ENCODE assay signal across 17 cellular contexts in genomic region chr2:226184540-226184939, GRCh38.
DNase-seq lines count a peak whose midpoint lies in the region; TF ChIP-seq lines count a peak whose summit lies in the region.
"Had no signal": no experiment of that assay in that cellular context is flagged by ENCODE, and none has a peak within 500 bp of the region (broad histone marks: within the 10 kb centered on the region; RNA-seq: fewer than 3 reads in every experiment).

No MANE protein-coding gene starts in this region.

- H3K4me1 ChIP-seq in left ventricle myocardium inferior, result no peaks in the 10 kb centered on the region
- H3K4me1 ChIP-seq in vagina, result peaks cover 44% of the 10 kb centered on the region
- peaks cover 10% of the 10 kb centered on the region for H3K4me1 ChIP-seq in ovary (ENCODE audit: insufficient read depth)

- TF ChIP-seq CTCF in left ventricle myocardium inferior (IDR thresholded peaks at IDR 0.05; ENCODE audit: borderline replicate concordance), result no peak
- no peak for TF ChIP-seq CTCF in mesothelial cell of epicardium (IDR thresholded peaks at IDR 0.05; ENCODE audit: unreplicated experiment)
- no peak for TF ChIP-seq CTCF in vagina (IDR thresholded peaks at IDR 0.05)
- no peak for TF ChIP-seq CTCF in ovary (IDR thresholded peaks at IDR 0.05)

- TF ChIP-seq EP300 in ovary (IDR thresholded peaks at IDR 0.05), result no peak

- H3K36me3 Mint-ChIP-seq in mesothelial cell of epicardium, result no peaks in the 10 kb centered on the region
- H3K36me3 Mint-ChIP-seq: activated naive CD4-positive, alpha-beta T cell treated with anti-CD3 and anti-CD28 coated beads, Interleukin-2, amount 10 ng/mL, durations not matched to agents 7 days and 5 days had no signal

- peaks cover 33% of the 10 kb centered on the region for H3K4me1 Mint-ChIP-seq in mesothelial cell of epicardium
- H3K4me1 Mint-ChIP-seq: activated naive CD4-positive, alpha-beta T cell treated with anti-CD3 and anti-CD28 coated beads, Interleukin-2, amount 10 ng/mL, durations not matched to agents 7 days and 5 days had no signal

- no peaks in the 10 kb centered on the region for H3K9me3 Mint-ChIP-seq in mesothelial cell of epicardium
- H3K9me3 Mint-ChIP-seq: activated naive CD4-positive, alpha-beta T cell treated with anti-CD3 and anti-CD28 coated beads, Interleukin-2, amount 10 ng/mL, durations not matched to agents 7 days and 5 days; activated T-cell treated with anti-CD3 and anti-CD28 coated beads, Interleukin-2, amount 50 U/mL, for 24 hours had no signal

- H3K36me3 ChIP-seq in left ventricle myocardium inferior, result no peaks in the 10 kb centered on the region
- H3K36me3 ChIP-seq in vagina, result no peaks in the 10 kb centered on the region
- no peaks in the 10 kb centered on the region for H3K36me3 ChIP-seq in ovary
- H3K36me3 ChIP-seq: heart left ventricle had no signal

- 50 to 55% (median 51%) methylated on average over 2 of the region's 2 CpGs for WGBS in ovary, 3 donors

- H3K27me3 Mint-ChIP-seq in mesothelial cell of epicardium (ENCODE audit: low read depth), result no peaks in the 10 kb centered on the region
- H3K27me3 Mint-ChIP-seq: activated naive CD4-positive, alpha-beta T cell treated with anti-CD3 and anti-CD28 coated beads, Interleukin-2, amount 10 ng/mL, durations not matched to agents 7 days and 5 days had no signal

- intact Hi-C loops in left ventricle myocardium inferior (cut with micrococcal nuclease) (no loop called here), cardiac septum (cut with DNase I) (no loop called here), vagina (cut with DNase I) (no loop called here), ovary (cut with DNase I) (no loop called here)

- H3K27ac Mint-ChIP-seq in mesothelial cell of epicardium, result peak overlapping the region; percentile 84
- H3K27ac Mint-ChIP-seq: activated naive CD4-positive, alpha-beta T cell treated with anti-CD3 and anti-CD28 coated beads, Interleukin-2, amount 10 ng/mL, durations not matched to agents 7 days and 5 days; activated T-cell treated with anti-CD3 and anti-CD28 coated beads, Interleukin-2, amount 50 U/mL, for 24 hours; effector memory CD8-positive, alpha-beta T cell had no signal

- DNase-seq in left ventricle myocardium inferior (no peak), cardiac septum (ENCODE audit: low spot score) (no peak), astrocyte of the hippocampus (ENCODE audit: low read depth, low spot score) (peak; percentile 16), mesothelial cell of epicardium (ENCODE audit: low spot score in 2 of 2, unreplicated experiment in 2 of 2) (no peak), vagina (ENCODE audit: extremely low spot score in 2 of 2) (no peak), retina (no peak), ovary (no peak), dermis blood vessel endothelial cell (no peak)
- DNase-seq: activated naive CD4-positive, alpha-beta T cell treated with anti-CD3 and anti-CD28 coated beads, Interleukin-2, amount 10 ng/mL, durations not matched to agents 7 days and 5 days; activated T-cell treated with anti-CD3 and anti-CD28 coated beads, Interleukin-2, amount 50 U/mL, for 24 hours; aorta; effector memory CD8-positive, alpha-beta T cell; KBM-7; MV-4-11; NCI-H2029; T-helper 9 cell had no signal

- H3K27me3 ChIP-seq in left ventricle myocardium inferior (ENCODE audit: low read depth) (no peaks in the 10 kb centered on the region), vagina (no peaks in the 10 kb centered on the region), ovary (no peaks in the 10 kb centered on the region)
- H3K27me3 ChIP-seq: heart left ventricle had no signal

- H3K27ac ChIP-seq in left ventricle myocardium inferior (replicated peaks) (peak overlapping the region; percentile 54), vagina (peak overlapping the region; percentile 63), ovary (no peak overlapping the region)

- no peak for TF ChIP-seq POLR2A in vagina (IDR thresholded peaks at IDR 0.05)
- TF ChIP-seq POLR2A in ovary (IDR thresholded peaks at IDR 0.05), result no peak

- H3K9me3 ChIP-seq in left ventricle myocardium inferior (replicated peaks) (peaks cover 8% of the 10 kb centered on the region), vagina (no peaks in the 10 kb centered on the region), ovary (no peaks in the 10 kb centered on the region)

- H3K4me3 Mint-ChIP-seq in mesothelial cell of epicardium, result no peak overlapping the region
- H3K4me3 Mint-ChIP-seq: activated naive CD4-positive, alpha-beta T cell treated with anti-CD3 and anti-CD28 coated beads, Interleukin-2, amount 10 ng/mL, durations not matched to agents 7 days and 5 days; activated T-cell treated with anti-CD3 and anti-CD28 coated beads, Interleukin-2, amount 50 U/mL, for 24 hours; effector memory CD8-positive, alpha-beta T cell had no signal

- H3K4me3 ChIP-seq in left ventricle myocardium inferior (no peak overlapping the region), vagina (no peak overlapping the region), ovary (no peak overlapping the region)
- H3K4me3 ChIP-seq: heart left ventricle had no signal

Comparison
In these comparisons a context has a peak if more than half of its experiments do, and no peak if none do; other contexts are left out.
1. H3K27ac ChIP-seq: peak in left ventricle myocardium inferior (single experiment) and vagina (single experiment); none in ovary (0 of 2).